ENCODE assay signal across 8 cellular contexts in genomic region chr15:56040081-56041035, GRCh38. TPM values are rescaled to one million over a fixed set of nuclear protein-coding genes. Genes with fewer than 3 reads are reported as not detected.
DNase-seq lines count a peak whose midpoint lies in the region; ATAC-seq and TF ChIP-seq lines count a peak whose summit lies in the region.

No MANE protein-coding gene starts in this region.

- peak; percentile 20 for ATAC-seq in activated naive CD8-positive, alpha-beta T cell treated with anti-CD3 and anti-CD28 coated beads, Interleukin-2, amount 50 U/mL, for 24 hours
- ATAC-seq in GM19452 (IDR thresholded peaks at IDR 0.05; ENCODE audit: unreplicated experiment) (no peak), GM19397 (IDR thresholded peaks at IDR 0.05; ENCODE audit: unreplicated experiment) (no peak)

- H3K27ac ChIP-seq in iPS-18a (ENCODE audit: low read length): peak overlapping the region; percentile 19
- peak overlapping the region in 3 of 5 donors; percentile 32 to 59 (median 40) for H3K27ac ChIP-seq in stomach

- no peak for TF ChIP-seq POLR2A in stomach (IDR thresholded peaks at IDR 0.05)

- H3K9me3 Mint-ChIP-seq in activated naive CD8-positive, alpha-beta T cell treated with anti-CD3 and anti-CD28 coated beads, Interleukin-2, amount 50 U/mL, for 24 hours: peaks cover 32% of the 10 kb centered on the region

- DNase-seq in DMS 273 (lab: John Stamatoyannopoulos, UW; ENCODE audit: unreplicated experiment): peak; percentile 80
- peak; percentile 16 for DNase-seq in KBM-7
- peak; percentile 39 for DNase-seq in activated naive CD8-positive, alpha-beta T cell treated with anti-CD3 and anti-CD28 coated beads, Interleukin-2, amount 50 U/mL, for 24 hours
- peak; percentile 66 for DNase-seq in stomach
- no peak for DNase-seq in T-helper 9 cell

- H3K4me1 Mint-ChIP-seq in activated naive CD8-positive, alpha-beta T cell treated with anti-CD3 and anti-CD28 coated beads, Interleukin-2, amount 50 U/mL, for 24 hours: peaks cover 73% of the 10 kb centered on the region

- H3K27me3 Mint-ChIP-seq in activated naive CD8-positive, alpha-beta T cell treated with anti-CD3 and anti-CD28 coated beads, Interleukin-2, amount 50 U/mL, for 24 hours: peaks cover 3% of the 10 kb centered on the region

- H3K4me1 ChIP-seq in iPS-18a (ENCODE audit: control insufficient read depth, low read depth, low read length): peaks cover 4% of the 10 kb centered on the region
- H3K4me1 ChIP-seq in stomach: peaks cover 0 to 9% (median 5%) of the 10 kb centered on the region in 4 donors

- no peak for TF ChIP-seq CTCF in stomach (IDR thresholded peaks at IDR 0.05)

- no peaks in the 10 kb centered on the region for H3K27me3 ChIP-seq in iPS-18a (ENCODE audit: control insufficient read depth, insufficient read depth, low read length)
- H3K27me3 ChIP-seq in stomach: no peaks in the 10 kb centered on the region

- H3K36me3 ChIP-seq in iPS-18a (ENCODE audit: control insufficient read depth, low read depth, low read length) (no peaks in the 10 kb centered on the region), stomach (no peaks in the 10 kb centered on the region)

- peak overlapping the region; percentile 63 for H3K27ac Mint-ChIP-seq in activated naive CD8-positive, alpha-beta T cell treated with anti-CD3 and anti-CD28 coated beads, Interleukin-2, amount 50 U/mL, for 24 hours

- H3K4me3 Mint-ChIP-seq in activated naive CD8-positive, alpha-beta T cell treated with anti-CD3 and anti-CD28 coated beads, Interleukin-2, amount 50 U/mL, for 24 hours: no peak overlapping the region

- no peaks in the 10 kb centered on the region for H3K9me3 ChIP-seq in iPS-18a (ENCODE audit: control insufficient read depth, low read depth, low read length)
- H3K9me3 ChIP-seq in stomach: peaks cover 0 to 5% (median 0%) of the 10 kb centered on the region in 4 donors

- no peak overlapping the region for H3K9ac ChIP-seq in iPS-18a (ENCODE audit: low read length)

- in situ Hi-C loops in KBM-7 (cut with MboI; ENCODE audit: low pct_unique_long_range_greater_than_20kb, low sequenced_read_pairs): no loop called here

- intact Hi-C loops in stomach (cut with DNase I; ENCODE audit: low total_unique reads): no loop called here

- 37 to 49% (median 45%) methylated on average over 8 of the region's 8 CpGs for WGBS in stomach, 5 donors

- H3K36me3 Mint-ChIP-seq in activated naive CD8-positive, alpha-beta T cell treated with anti-CD3 and anti-CD28 coated beads, Interleukin-2, amount 50 U/mL, for 24 hours (ENCODE audit: low read depth): peaks cover 26% of the 10 kb centered on the region

- no peak overlapping the region for H3K4me3 ChIP-seq in iPS-18a (ENCODE audit: low read length)
- no peak overlapping the region for H3K4me3 ChIP-seq in stomach

- no peak for TF ChIP-seq EP300 in stomach (IDR thresholded peaks at IDR 0.05)

RNA-seq across cellular contexts. Expression of gene NEDD4, which starts 46.9 kb away (rescaled TPM):
- 10 to 100 TPM in 4 of 5 donors, 1 to 10 TPM in 1; 2.9 to 40.8 (median 29.2) TPM for total RNA-seq in stomach
- 1 to 10 TPM; 2.9 to 4.9 (median 3.2) TPM for polyA plus RNA-seq in stomach
